ENCODE assay signal across 1 cellular context in genomic region chr10:114779803-114780609, GRCh38.
TF ChIP-seq lines count a peak whose summit lies in the region.

No MANE protein-coding gene starts in this region.

TF ChIP-seq in H1, 55 proteins besides CTCF, POLR2A, EP300 and RAD21:
- TF ChIP-seq ATF2 (IDR thresholded peaks at IDR 0.05; ENCODE audit: low read length) = no peak
